ENCODE assay signal across 1 cellular context in the genomic region with DNA sequence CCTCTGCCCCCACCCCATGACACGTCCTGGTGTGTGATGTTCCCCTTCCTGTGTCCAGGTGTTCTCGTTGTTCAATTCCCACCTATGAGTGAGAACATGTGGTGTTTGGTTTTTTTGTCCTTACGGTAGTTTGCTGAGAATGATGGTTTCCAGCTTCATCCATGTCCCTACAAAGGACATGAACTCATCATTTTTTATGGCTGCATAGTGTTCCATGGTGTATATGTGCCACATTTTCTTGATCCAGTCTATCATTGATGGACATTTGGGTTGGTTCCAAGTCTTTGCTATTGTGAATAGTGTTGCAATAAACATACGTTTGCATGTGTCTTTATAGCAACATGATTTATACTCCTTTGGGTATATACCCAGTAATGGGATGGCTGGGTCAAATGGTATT.
TF ChIP-seq lines count a peak whose summit lies in the region.
"Not testable (repeated sequence)": the region's sequence is repeated elsewhere in the genome, so short reads cannot be mapped to it uniquely, and the experiment has no call there.

No MANE protein-coding gene starts in this region.

- TF ChIP-seq CTCF in HEK293 (tag by site-specific recombination; IDR thresholded peaks at IDR 0.05) = not testable (repeated sequence)

- not testable (repeated sequence) for H3K9me3 ChIP-seq in HEK293 (ENCODE audit: control insufficient read depth, insufficient read depth, low read depth, low read length)

- H3K27ac ChIP-seq in HEK293 (ENCODE audit: extremely low read depth, low read depth, low read length) = not testable (repeated sequence)

- CTCF ChIA-PET in HEK293 (lab: Yijun Ruan, JAX) = not testable (repeated sequence)

- not testable (repeated sequence) for H3K4me3 ChIP-seq in HEK293 (ENCODE audit: low read depth, low read length)

- POLR2A ChIA-PET in HEK293 (lab: Yijun Ruan, JAX) = not testable (repeated sequence)

- peaks cover 39 to 44% of the 10 kb centered on the region in 2 experiments for H3K36me3 ChIP-seq in HEK293 (ENCODE audit: control insufficient read depth in 2 of 2, insufficient read depth in 1 of 2, low read length in 2 of 2)

- not testable (repeated sequence) for H3K4me1 ChIP-seq in HEK293 (ENCODE audit: control insufficient read depth, insufficient read depth, low read length)

TF ChIP-seq in HEK293, 187 proteins besides CTCF, POLR2A, EP300 and RAD21:
- TF ChIP-seq ZNF146 (tag by site-specific recombination; IDR thresholded peaks at IDR 0.05) = peak; percentile 92
